In genomic region chr6:781350-781961, GRCh38 we compare ENCODE assay signal across 19 cellular contexts.
"Had no signal": no experiment of that assay in that cellular context is flagged by ENCODE, and none has a peak within 500 bp of the region (broad histone marks: within the 10 kb centered on the region; RNA-seq: fewer than 3 reads in every experiment).

No MANE protein-coding gene starts in this region.

- FAIRE-seq: colon, pancreas had no signal

- H3K9me3 ChIP-seq: heart right ventricle, pancreas, stomach, vagina had no signal

- DNase-seq: activated CD4-positive, alpha-beta T cell treated with anti-CD3 and anti-CD28 coated beads for 36 hours; activated CD4-positive, alpha-beta T cell treated with anti-CD3 and anti-CD28 coated beads, Interleukin-2, amount 50 U/mL, for 48 hours; activated naive CD8-positive, alpha-beta T cell treated with anti-CD3 and anti-CD28 coated beads for 36 hours; activated T-cell treated with anti-CD3 and anti-CD28 coated beads for 4 hours; amniotic stem cell; dorsolateral prefrontal cortex; heart right ventricle; immature natural killer cell; left ventricle myocardium superior; pancreas; stimulated activated CD4-positive, alpha-beta T cell treated with anti-CD3 and anti-CD28 coated beads, Interleukin-4, amount 100 ng/mL, for 1 hour; stomach; T-helper 2 cell; trophoblast cell had no signal

- H3K4me1 ChIP-seq: heart right ventricle, pancreas, stomach, vagina had no signal

- H3K27ac ChIP-seq: dorsolateral prefrontal cortex, heart right ventricle, pancreas, stomach, vagina had no signal

- H3K4me1 Mint-ChIP-seq: activated CD4-positive, alpha-beta T cell treated with anti-CD3 and anti-CD28 coated beads for 36 hours; activated naive CD8-positive, alpha-beta T cell treated with anti-CD3 and anti-CD28 coated beads for 36 hours; immature natural killer cell had no signal

- H3K4me3 Mint-ChIP-seq: activated CD4-positive, alpha-beta T cell treated with anti-CD3 and anti-CD28 coated beads for 36 hours; activated naive CD8-positive, alpha-beta T cell treated with anti-CD3 and anti-CD28 coated beads for 36 hours; activated T-helper 1 cell treated with anti-CD3 and anti-CD28 coated beads, Interleukin-12 subunit alpha, Interleukin-12 subunit beta, Interleukin-2, Interleukin-4 antibody, amounts not matched to agents 30 ng/mL and 10 ng/mL and 1 ng/mL, durations not matched to agents 14 hours and 24 hours and 36 hours; immature natural killer cell had no signal

- H3K36me3 ChIP-seq: heart right ventricle, pancreas, stomach, vagina had no signal

- H3K27ac Mint-ChIP-seq: activated CD4-positive, alpha-beta T cell treated with anti-CD3 and anti-CD28 coated beads for 36 hours; activated naive CD8-positive, alpha-beta T cell treated with anti-CD3 and anti-CD28 coated beads for 36 hours; activated T-helper 1 cell treated with anti-CD3 and anti-CD28 coated beads, Interleukin-12 subunit alpha, Interleukin-12 subunit beta, Interleukin-2, Interleukin-4 antibody, amounts not matched to agents 30 ng/mL and 10 ng/mL and 1 ng/mL, durations not matched to agents 14 hours and 24 hours and 36 hours; immature natural killer cell had no signal

- H3K9me3 Mint-ChIP-seq: activated naive CD8-positive, alpha-beta T cell treated with anti-CD3 and anti-CD28 coated beads for 36 hours; activated T-helper 1 cell treated with anti-CD3 and anti-CD28 coated beads, Interleukin-12 subunit alpha, Interleukin-12 subunit beta, Interleukin-2, Interleukin-4 antibody, amounts not matched to agents 30 ng/mL and 10 ng/mL and 1 ng/mL, durations not matched to agents 14 hours and 24 hours and 36 hours; immature natural killer cell had no signal

- ATAC-seq: activated CD4-positive, alpha-beta T cell treated with anti-CD3 and anti-CD28 coated beads for 36 hours; heart right ventricle; left ventricle myocardium superior; pancreas; sciatic nerve had no signal

- H3K4me3 ChIP-seq: dorsolateral prefrontal cortex, heart right ventricle, pancreas, smooth muscle cell, stomach, vagina had no signal

- H3K36me3 Mint-ChIP-seq: activated naive CD8-positive, alpha-beta T cell treated with anti-CD3 and anti-CD28 coated beads for 36 hours; immature natural killer cell had no signal

- H3K27me3 ChIP-seq: dorsolateral prefrontal cortex, pancreas, stomach, vagina had no signal

- H3K4me2 ChIP-seq: smooth muscle cell had no signal
